ENCODE assay signal across 37 cellular contexts in genomic region chrX:152131525-152131924, GRCh38. TPM values are rescaled to one million over a fixed set of nuclear protein-coding genes. Genes with fewer than 3 reads are reported as not detected.
"Had no signal": no experiment of that assay in that cellular context is flagged by ENCODE, and none has a peak within 500 bp of the region (broad histone marks: within the 10 kb centered on the region; RNA-seq: fewer than 3 reads in every experiment).

No MANE protein-coding gene starts in this region.

- H3K36me3 ChIP-seq: adrenal gland, brain microvascular endothelial cell, breast epithelium had no signal

- H3K27me3 ChIP-seq: adrenal gland, body of pancreas, brain microvascular endothelial cell had no signal

- ATAC-seq: activated CD8-positive, alpha-beta T cell treated with anti-CD3 and anti-CD28 coated beads for 36 hours; activated naive CD4-positive, alpha-beta T cell treated with anti-CD3 and anti-CD28 coated beads, Interleukin-2, amount 50 U/mL, for 72 hours; activated T-cell treated with anti-CD3 and anti-CD28 coated beads, Interleukin-2, amount 50 U/mL, for 4 hours; activated T-cell treated with anti-CD3 and anti-CD28 coated beads, Interleukin-2, amount 50 U/mL, for 72 hours; activated T-helper 17 cell treated with anti-CD3 and anti-CD28 coated beads, Interleukin-2, amount 50 U/mL, for 72 hours; body of pancreas had no signal

- H3K9me3 ChIP-seq: adrenal gland, body of pancreas, breast epithelium had no signal

- H3K27ac ChIP-seq: adrenal gland, body of pancreas, brain microvascular endothelial cell, breast epithelium, VCaP had no signal

- DNase-seq: activated B cell treated with CpG ODN at 0.5 μM for 24 hours; activated CD4-positive, alpha-beta memory T cell treated with anti-CD3 and anti-CD28 coated beads for 36 hours; activated CD4-positive, alpha-beta T cell treated with anti-CD3 and anti-CD28 coated beads for 4 hours; activated CD4-positive, alpha-beta T cell treated with anti-CD3 and anti-CD28 coated beads, Interleukin-2, amount 10 ng/mL, durations not matched to agents 24 days and 14 days; activated CD4-positive, alpha-beta T cell treated with anti-CD3 and anti-CD28 coated beads, Interleukin-2, amount 50 U/mL, for 1 hour; activated CD4-positive, alpha-beta T cell treated with anti-CD3 and anti-CD28 coated beads, Interleukin-2, amount 50 U/mL, for 4 hours; activated CD4-positive, CD25-positive, alpha-beta regulatory T cell treated with anti-CD3 and anti-CD28 coated beads, Interleukin-2, amount 50 U/mL, for 72 hours; activated CD8-positive, alpha-beta memory T cell treated with anti-CD3 and anti-CD28 coated beads, Interleukin-2, amount 50 U/mL, for 4 hours; activated CD8-positive, alpha-beta T cell treated with anti-CD3 and anti-CD28 coated beads for 36 hours; activated effector memory CD4-positive, alpha-beta T cell treated with anti-CD3 and anti-CD28 coated beads, Interleukin-2, amount 50 U/mL, for 16 hours; activated gamma-delta T cell treated with Interleukin-2 at 50 U/mL for 16 hours; activated naive CD4-positive, alpha-beta T cell; activated naive CD4-positive, alpha-beta T cell treated with anti-CD3 and anti-CD28 coated beads for 36 hours; activated naive CD4-positive, alpha-beta T cell treated with anti-CD3 and anti-CD28 coated beads, Interleukin-2, amount 50 U/mL, for 16 hours; activated naive CD8-positive, alpha-beta T cell treated with anti-CD3 and anti-CD28 coated beads for 36 hours; activated T-cell treated with anti-CD3 and anti-CD28 coated beads for 4 hours; activated T-cell treated with anti-CD3 and anti-CD28 coated beads, Interleukin-2, amount 50 U/mL, for 1 hour; activated T-cell treated with anti-CD3 and anti-CD28 coated beads, Interleukin-2, amount 50 U/mL, for 4 hours; activated T-cell treated with anti-CD3 and anti-CD28 coated beads, Interleukin-2, amount 50 U/mL, for 72 hours; adrenal gland; amniotic stem cell; aorta; body of pancreas; brain microvascular endothelial cell; central memory CD4-positive, alpha-beta T cell; T-helper 1 cell; T-helper 2 cell; T-helper 9 cell had no signal

- H3K4me1 ChIP-seq: adrenal gland, breast epithelium had no signal

- H3K4me3 ChIP-seq: adrenal gland, body of pancreas, breast epithelium had no signal

RNA-seq across cellular contexts. Expression of gene MAGEA10, which starts 6.9 kb away (rescaled TPM):
- total RNA-seq: activated B cell treated with CpG ODN at 0.5 μM for 24 hours; activated CD4-positive, alpha-beta memory T cell treated with anti-CD3 and anti-CD28 coated beads for 36 hours; activated CD4-positive, alpha-beta T cell treated with anti-CD3 and anti-CD28 coated beads, Interleukin-2, amount 10 ng/mL, durations not matched to agents 24 days and 14 days; activated CD8-positive, alpha-beta memory T cell treated with anti-CD3 and anti-CD28 coated beads for 36 hours; activated CD8-positive, alpha-beta T cell treated with anti-CD3 and anti-CD28 coated beads for 36 hours; activated naive CD4-positive, alpha-beta T cell treated with anti-CD3 and anti-CD28 coated beads for 36 hours; activated naive CD4-positive, alpha-beta T cell treated with anti-CD3 and anti-CD28 coated beads, Interleukin-2, amount 50 U/mL, for 72 hours; activated naive CD8-positive, alpha-beta T cell treated with anti-CD3 and anti-CD28 coated beads for 36 hours; activated T-cell treated with anti-CD3 and anti-CD28 coated beads, Interleukin-2, amount 50 U/mL, for 4 hours; activated T-cell treated with anti-CD3 and anti-CD28 coated beads, Interleukin-2, amount 50 U/mL, for 72 hours; activated T-helper 1 cell treated with anti-CD3 and anti-CD28 coated beads, Interleukin-12 subunit alpha, Interleukin-12 subunit beta, Interleukin-2, Interleukin-4 antibody, amounts not matched to agents 30 ng/mL and 10 ng/mL and 1 ng/mL, durations not matched to agents 14 hours and 24 hours and 36 hours; activated T-helper 17 cell treated with anti-CD3 and anti-CD28 coated beads, Interleukin-2, amount 50 U/mL, for 72 hours; adrenal gland; aorta; astrocyte; body of pancreas; breast epithelium; cardiac septum; cerebellum had no signal
- polyA plus RNA-seq: adrenal gland, aorta had no signal
